Comparison of ENCODE assay signal across 8 cellular contexts in the genomic region with DNA sequence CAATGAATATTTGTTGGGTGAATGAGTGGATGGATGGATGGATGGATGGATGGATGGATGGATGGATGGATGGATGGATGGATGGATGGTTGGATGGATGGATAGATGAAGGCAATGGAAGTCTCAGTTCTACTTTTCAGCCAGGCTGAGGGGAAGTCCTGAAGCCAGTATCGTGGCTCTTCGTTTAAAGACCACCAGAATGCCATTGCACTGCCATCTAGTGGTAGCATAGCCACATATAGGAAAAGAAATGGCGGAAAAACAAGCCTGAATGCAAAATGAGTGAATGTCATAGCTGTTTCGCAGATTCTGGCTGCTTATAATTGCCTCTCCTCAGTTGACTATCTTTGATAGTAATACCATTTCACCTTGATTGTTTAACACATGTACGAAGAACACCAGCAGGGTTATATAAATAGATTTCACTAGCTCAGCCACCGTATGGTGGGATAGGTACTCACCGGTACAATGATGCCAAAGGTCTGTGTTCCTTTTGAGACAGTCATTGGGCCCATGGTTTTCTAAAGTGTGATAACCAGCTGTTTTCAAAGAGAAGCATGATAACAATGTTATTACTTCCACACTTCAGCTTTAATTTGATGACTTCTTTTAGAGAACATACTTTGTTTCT.
DNase-seq lines count a peak whose midpoint lies in the region; ATAC-seq and TF ChIP-seq lines count a peak whose summit lies in the region.

No MANE protein-coding gene starts in this region.

- no peaks in the 10 kb centered on the region for H3K27me3 Mint-ChIP-seq in activated naive CD4-positive, alpha-beta T cell treated with anti-CD3 and anti-CD28 coated beads for 36 hours (ENCODE audit: low read depth)

- H3K27me3 ChIP-seq in DND-41 (ENCODE audit: insufficient read depth, low read length, poor library complexity), result peaks cover 4% of the 10 kb centered on the region

- peak overlapping the region; percentile 80 for H2AFZ ChIP-seq in DND-41 (ENCODE audit: low read depth, low read length)

- H3K9ac ChIP-seq in DND-41 (ENCODE audit: low read depth, low read length), result no peak overlapping the region

- no peaks in the 10 kb centered on the region for H3K36me3 ChIP-seq in DND-41 (ENCODE audit: insufficient read depth, low read length)

- intact Hi-C loops in activated naive CD4-positive, alpha-beta T cell treated with anti-CD3 and anti-CD28 coated beads for 36 hours (cut with micrococcal nuclease), result loop anchor here (2.0 kb wide), 1 partner anchor 69 kb away; a partner anchor contains a TSS
- intact Hi-C loops in left cardiac atrium (cut with DNase I) (loop anchor here in 1 of 2 donors (10.0 kb wide), 1 partner anchor 175 kb away; no protein-coding TSS in a partner anchor), sciatic nerve (cut with DNase I) (no loop called here)

- ATAC-seq in DND-41 (ENCODE audit: insufficient read depth, low read depth), result peak; percentile 84
- ATAC-seq in GM21447 (IDR thresholded peaks at IDR 0.05; ENCODE audit: unreplicated experiment), result peak; percentile 65
- ATAC-seq in left cardiac atrium, result peak; percentile 50 to 67
- ATAC-seq in sciatic nerve, result peak; percentile 81

- H3K27ac ChIP-seq in DND-41 (ENCODE audit: low read length), result no peak overlapping the region

- H3K4me1 Mint-ChIP-seq in activated naive CD4-positive, alpha-beta T cell treated with anti-CD3 and anti-CD28 coated beads for 36 hours (ENCODE audit: low read depth), result peaks cover 3% of the 10 kb centered on the region

- no peak overlapping the region for H3K4me2 ChIP-seq in DND-41 (ENCODE audit: insufficient read depth, low read length)

- no peaks in the 10 kb centered on the region for H3K9me3 Mint-ChIP-seq in activated naive CD4-positive, alpha-beta T cell treated with anti-CD3 and anti-CD28 coated beads for 36 hours

- CTCF ChIA-PET in activated naive CD4-positive, alpha-beta T cell treated with anti-CD3 and anti-CD28 coated beads for 36 hours (lab: Charles Lee), result interaction anchor here (0.5 to 2.5 kb wide), 18 partner anchors 8 to 300 kb away, joined by 3 to 13 read pairs (median 4); a partner anchor contains a TSS

- H3K36me3 Mint-ChIP-seq in activated naive CD4-positive, alpha-beta T cell treated with anti-CD3 and anti-CD28 coated beads for 36 hours (ENCODE audit: low read depth), result no peaks in the 10 kb centered on the region

- no peak overlapping the region for H3K4me3 Mint-ChIP-seq in activated naive CD4-positive, alpha-beta T cell treated with anti-CD3 and anti-CD28 coated beads for 36 hours

- no peak overlapping the region for H3K4me3 ChIP-seq in DND-41 (ENCODE audit: low read depth in 1 of 2, low read length in 2 of 2)

- no peaks in the 10 kb centered on the region for H3K9me3 ChIP-seq in DND-41 (ENCODE audit: insufficient read depth, low read length, severe bottlenecking)

- no peaks in the 10 kb centered on the region for H4K20me1 ChIP-seq in DND-41 (ENCODE audit: insufficient read depth, low read length)

- TF ChIP-seq CTCF in DND-41 (IDR thresholded peaks at IDR 0.05; ENCODE audit: borderline replicate concordance, extremely low read depth, low read length, poor library complexity, severe bottlenecking), result peak; percentile 87

- DNase-seq in DND-41 (peak; percentile 64), LHCN-M2 (ENCODE audit: low read depth) (peak; percentile 69), RPMI8226 (peak; percentile 75), left cardiac atrium (peak; percentile 48), sciatic nerve (ENCODE audit: low spot score) (peak; percentile 67), OCI-M2 (lab: John Stamatoyannopoulos, UW; ENCODE audit: unreplicated experiment) (no peak)
- peak; percentile 72 for DNase-seq in activated naive CD4-positive, alpha-beta T cell treated with anti-CD3 and anti-CD28 coated beads for 36 hours

- no peaks in the 10 kb centered on the region for H3K79me2 ChIP-seq in DND-41 (ENCODE audit: insufficient read depth, low read length)

- H3K4me1 ChIP-seq in DND-41 (ENCODE audit: insufficient read depth, low read length), result 0 out of 2 replicates have a peak, but pooled peaks cover 2% of the 10 kb centered on the region

- no peak overlapping the region for H3K27ac Mint-ChIP-seq in activated naive CD4-positive, alpha-beta T cell treated with anti-CD3 and anti-CD28 coated beads for 36 hours
